ENCODE assay signal across 8 cellular contexts in genomic region chr7:77796960-77797359, GRCh38. TPM values are rescaled to one million over a fixed set of nuclear protein-coding genes. Genes with fewer than 3 reads are reported as not detected.
A peak's percentile ranks its signal among the peaks of the same experiment; 100 is the strongest.
DNase-seq lines count a peak whose midpoint lies in the region; ATAC-seq and TF ChIP-seq lines count a peak whose summit lies in the region.

No MANE protein-coding gene starts in this region.

- TF ChIP-seq CTCF in GM12875 (IDR thresholded peaks at IDR 0.05; ENCODE audit: borderline replicate concordance, insufficient read depth, low read depth, low read length): no peak
- TF ChIP-seq CTCF in RWPE2 (IDR thresholded peaks at IDR 0.05; ENCODE audit: poor library complexity, severe bottlenecking): no peak
- TF ChIP-seq CTCF in fibroblast of pulmonary artery (IDR thresholded peaks at IDR 0.05; ENCODE audit: low read length, missing control alignments): no peak
- no peak for TF ChIP-seq CTCF in sigmoid colon (IDR thresholded peaks at IDR 0.05)

- no peak for DNase-seq in RWPE2 (ENCODE audit: low spot score)
- no peak for DNase-seq in fibroblast of pulmonary artery (ENCODE audit: low read depth)
- DNase-seq in sigmoid colon: no peak
- DNase-seq in NAMALWA (ENCODE audit: low spot score): no peak

- H3K4me1 ChIP-seq in RWPE2 (ENCODE audit: insufficient read depth, poor library complexity, severe bottlenecking) (peaks cover 17% of the 10 kb centered on the region), sigmoid colon (peaks cover 0 to 34% (median 27%) of the 10 kb centered on the region in 4 donors)

- no peaks in the 10 kb centered on the region for H3K9me3 ChIP-seq in RWPE2 (ENCODE audit: severe bottlenecking)
- H3K9me3 ChIP-seq in sigmoid colon: no peaks in the 10 kb centered on the region

- no peak overlapping the region for H3K27ac ChIP-seq in RWPE2 (ENCODE audit: poor library complexity, severe bottlenecking)
- H3K27ac ChIP-seq in sigmoid colon: peak overlapping the region in 3 of 4 donors; percentile 15 to 92 (median 87)

- H3K4me3 ChIP-seq in GM12875 (ENCODE audit: low read depth, low read length) (peak overlapping the region; percentile 93), RWPE2 (ENCODE audit: severe bottlenecking) (peak overlapping the region; percentile 56), fibroblast of pulmonary artery (replicated peaks; ENCODE audit: low read depth, low read length) (peak overlapping the region; percentile 99), sigmoid colon (peak overlapping the region; percentile 71 to 95 (median 78))

- H3K36me3 ChIP-seq in RWPE2 (ENCODE audit: low read depth) (peaks cover 13% of the 10 kb centered on the region; the same call in 1 of the 2 replicates), sigmoid colon (peaks cover 0 to 17% (median 0%) of the 10 kb centered on the region in 4 donors)

- no peak for TF ChIP-seq POLR2A in sigmoid colon (IDR thresholded peaks at IDR 0.05)

- TF ChIP-seq EP300 in sigmoid colon (IDR thresholded peaks at IDR 0.05): no peak

- intact Hi-C loops in sigmoid colon (cut with DNase I): loop anchor here (5.0 kb wide), 3 partner anchors 35 to 260 kb away; partner anchors contain the start of gene PTPN12

- WGBS in sigmoid colon, 2 donors: 12 to 50% methylated on average over 5 of the region's 5 CpGs

- no peak for ATAC-seq in RWPE2 (ENCODE audit: low read depth)
- no peak for ATAC-seq in GM21367 (IDR thresholded peaks at IDR 0.05; ENCODE audit: unreplicated experiment)
- no peak for ATAC-seq in HG03442 (IDR thresholded peaks at IDR 0.05; ENCODE audit: unreplicated experiment)
- no peak for ATAC-seq in HG03095 (IDR thresholded peaks at IDR 0.05; ENCODE audit: unreplicated experiment)

- H3K27me3 ChIP-seq in RWPE2 (ENCODE audit: insufficient read depth, poor library complexity, severe bottlenecking) (no peaks in the 10 kb centered on the region), sigmoid colon (no peaks in the 10 kb centered on the region)

RNA-seq across cellular contexts. Expression of gene TMEM60, which starts 1.3 kb away (rescaled TPM):
- 10 to 100 TPM in 3 of 4 donors, 1 to 10 TPM in 1; 5.7 to 14.5 (median 10.6) TPM for total RNA-seq in sigmoid colon
- polyA plus RNA-seq in sigmoid colon: 10 to 100 TPM; 18.0 to 33.0 (median 23.2) TPM

RNA-seq across cellular contexts. Expression of gene PHTF2, which starts 1.6 kb away (rescaled TPM):
- total RNA-seq in sigmoid colon: 10 to 100 TPM; 17.4 to 19.3 (median 18.6) TPM
- 1 to 10 TPM; 2.3 to 7.3 (median 2.4) TPM for polyA plus RNA-seq in sigmoid colon
